ENCODE assay signal across 1 cellular context in the genomic region with DNA sequence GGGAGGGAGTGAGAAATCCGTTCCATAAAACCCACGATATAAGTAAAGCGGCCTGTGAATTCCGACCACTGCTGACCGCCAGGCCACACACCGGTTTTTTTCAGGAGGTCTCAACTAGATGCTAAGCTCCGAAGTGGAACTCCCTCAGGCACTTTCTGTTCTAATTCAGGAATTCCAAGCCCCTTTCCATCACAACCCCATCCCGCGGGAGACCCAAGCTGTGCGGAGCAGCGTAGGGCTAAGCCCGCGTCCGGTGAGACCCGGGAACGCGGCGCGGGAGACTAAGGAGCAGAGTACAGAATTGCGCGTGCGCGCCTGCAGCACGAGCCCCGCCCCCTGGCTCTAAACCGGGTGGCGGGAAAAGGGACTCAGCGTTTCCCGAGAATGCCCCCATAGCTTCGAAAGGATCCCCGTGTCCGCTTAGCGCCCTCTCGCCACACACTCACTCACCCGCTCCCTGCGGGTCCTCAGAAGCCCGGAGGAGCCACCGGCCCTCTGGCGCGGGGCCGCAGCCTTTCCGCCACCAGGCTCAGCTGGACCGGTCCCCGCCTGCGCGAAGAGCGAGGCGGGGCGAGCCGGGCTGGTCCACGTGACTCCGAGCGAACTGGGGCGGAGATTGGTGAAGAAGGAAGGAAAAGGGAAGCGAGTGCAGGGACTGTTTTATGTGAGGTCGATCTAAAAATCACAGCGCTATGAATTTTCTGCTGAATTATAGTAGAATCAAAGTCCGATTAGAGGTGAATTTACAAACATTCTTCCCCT.
TF ChIP-seq lines count a peak whose summit lies in the region.

TSS of gene TIMELESS (minus strand) at position 567 of the 762 bp plus-strand sequence. CDS start 15,256 bp downstream, outside the sequence.

TF ChIP-seq in H1, 55 proteins besides CTCF, POLR2A, EP300 and RAD21:
- peak; percentile 85 for TF ChIP-seq USF2 (IDR thresholded peaks at IDR 0.05; ENCODE audit: low read length)
- peak; percentile 50; the same call in 1 of the 2 replicates for TF ChIP-seq BACH1 (IDR thresholded peaks at IDR 0.05; ENCODE audit: low read length)
- peak; percentile 96 for TF ChIP-seq PHF8 (conservative IDR thresholded peaks at IDR 0.05; ENCODE audit: low read depth, low read length)
- TF ChIP-seq TEAD4 (IDR thresholded peaks at IDR 0.05; ENCODE audit: low read depth, low read length), result peak; percentile 49
- TF ChIP-seq CREB1 (IDR thresholded peaks at IDR 0.05), result peak; percentile 34; the same call in 1 of the 2 replicates
- no peak for TF ChIP-seq RFX5 (IDR thresholded peaks at IDR 0.05; ENCODE audit: borderline replicate concordance, low read depth, low read length)
- TF ChIP-seq JUN (IDR thresholded peaks at IDR 0.05; ENCODE audit: low read depth, low read length), result 0 out of 2 replicates have a peak, but pooled peaks have one; percentile 10
- TF ChIP-seq SP4 (IDR thresholded peaks at IDR 0.05; ENCODE audit: low read length), result peak; percentile 75; the same call in 1 of the 2 replicates
- TF ChIP-seq TBP (IDR thresholded peaks at IDR 0.05; ENCODE audit: low read depth, low read length), result peak; percentile 77
- TF ChIP-seq CTBP2 (IDR thresholded peaks at IDR 0.05; ENCODE audit: borderline replicate concordance, insufficient read depth, insufficient read length, low read length), result no peak
- no peak for TF ChIP-seq JUND (IDR thresholded peaks at IDR 0.05; ENCODE audit: low read length)
- no peak for TF ChIP-seq CHD7 (IDR thresholded peaks at IDR 0.05; ENCODE audit: insufficient replicate concordance, low read length)
- TF ChIP-seq BCL11A (IDR thresholded peaks at IDR 0.05; ENCODE audit: low read depth in 2 of 2, low read length in 2 of 2), result no peak
- peak; percentile 84; the same call in 1 of the 2 replicates for TF ChIP-seq RBBP5 (IDR thresholded peaks at IDR 0.05; ENCODE audit: borderline replicate concordance, low read depth, low read length)
- peak; percentile 98 for TF ChIP-seq E2F6 (IDR thresholded peaks at IDR 0.05)
- peak in 1 of 2 experiments; percentile 70; a peak in 1 of 4 replicates for TF ChIP-seq HDAC2 (IDR thresholded peaks at IDR 0.05; ENCODE audit: borderline replicate concordance in 1 of 2, low read depth in 2 of 2, low read length in 2 of 2)
- peak; percentile 91 for TF ChIP-seq ASH2L (IDR thresholded peaks at IDR 0.05; ENCODE audit: low read length)
- peak; percentile 89 for TF ChIP-seq TAF1 (IDR thresholded peaks at IDR 0.05; ENCODE audit: low read depth, low read length)
- no peak for TF ChIP-seq ZNF274 (IDR thresholded peaks at IDR 0.05; ENCODE audit: borderline replicate concordance, extremely low read depth, low read length)
- TF ChIP-seq TAF7 (optimal IDR thresholded peaks at IDR 0.05; ENCODE audit: borderline replicate concordance, low read depth, low read length), result peak; percentile 88
- no peak for TF ChIP-seq SP1 (IDR thresholded peaks at IDR 0.05; ENCODE audit: low read depth, low read length)
- peak; percentile 84 for TF ChIP-seq POLR2AphosphoS5 (IDR thresholded peaks at IDR 0.05; ENCODE audit: low read depth, low read length)
- no peak for TF ChIP-seq BRCA1 (IDR thresholded peaks at IDR 0.05; ENCODE audit: low read depth, low read length)
- no peak for TF ChIP-seq CHD1 (IDR thresholded peaks at IDR 0.05; ENCODE audit: low read depth, low read length)
- TF ChIP-seq KDM4A (IDR thresholded peaks at IDR 0.05; ENCODE audit: low read depth, low read length, severe bottlenecking), result peak; percentile 31
- TF ChIP-seq CBX8 (IDR thresholded peaks at IDR 0.05; ENCODE audit: borderline replicate concordance, low read depth, low read length), result no peak
- TF ChIP-seq, protein P1, sequence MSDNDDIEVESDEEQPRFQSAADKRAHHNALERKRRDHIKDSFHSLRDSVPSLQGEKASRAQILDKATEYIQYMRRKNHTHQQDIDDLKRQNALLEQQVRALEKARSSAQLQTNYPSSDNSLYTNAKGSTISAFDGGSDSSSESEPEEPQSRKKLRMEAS (IDR thresholded peaks at IDR 0.05), result peak; percentile 86
- TF ChIP-seq SP2 (IDR thresholded peaks at IDR 0.05; ENCODE audit: low read length), result no peak
- TF ChIP-seq SIN3A (conservative IDR thresholded peaks at IDR 0.05 in 1 of 2, IDR thresholded peaks at IDR 0.05 in 1 of 2; ENCODE audit: low read depth in 1 of 2, low read length in 2 of 2), result peak; percentile 41 to 84; a peak in 2 of 4 replicates
- no peak for TF ChIP-seq NANOG (IDR thresholded peaks at IDR 0.05; ENCODE audit: insufficient read depth, low read depth, low read length, poor library complexity, severe bottlenecking)
- TF ChIP-seq ATF3 (IDR thresholded peaks at IDR 0.05; ENCODE audit: insufficient read depth, low read depth, low read length), result 0 out of 2 replicates have a peak, but pooled peaks have one; percentile 41
- peak; percentile 42 for TF ChIP-seq NRF1 (IDR thresholded peaks at IDR 0.05; ENCODE audit: low read depth, low read length)
TF ChIP-seq in H1: peak in this region for 20.
